ENCODE assay signal across 1 cellular context in the genomic region with DNA sequence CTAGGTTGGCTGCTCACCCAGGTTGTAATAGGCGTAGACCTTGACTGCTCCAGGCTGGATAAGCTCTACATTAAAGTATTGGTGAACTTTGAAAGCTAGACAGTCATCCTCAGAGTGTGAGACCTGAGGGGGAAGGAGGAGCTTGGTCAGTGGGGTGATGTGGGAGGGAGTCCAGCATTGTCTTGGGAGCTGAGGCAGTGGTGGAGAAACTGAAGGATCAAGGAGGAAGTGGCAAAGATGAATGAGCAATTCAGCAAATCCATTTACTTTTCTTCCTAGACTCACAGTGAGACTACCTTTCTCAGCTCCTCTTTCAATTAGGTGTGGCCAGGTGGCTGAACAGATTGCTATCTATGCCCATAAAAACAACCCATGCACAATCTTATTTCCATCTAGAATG.
TF ChIP-seq lines count a peak whose summit lies in the region.

No MANE protein-coding gene starts in this region.

TF ChIP-seq in GM12891, 5 proteins besides CTCF, POLR2A, EP300 and RAD21:
- TF ChIP-seq SPI1 (IDR thresholded peaks at IDR 0.05; ENCODE audit: low read depth, low read length) (no peak), POLR2AphosphoS5 (IDR thresholded peaks at IDR 0.05; ENCODE audit: low read depth, low read length) (no peak), TAF1 (IDR thresholded peaks at IDR 0.05; ENCODE audit: low read depth, low read length) (no peak), POU2F2 (IDR thresholded peaks at IDR 0.05; ENCODE audit: low read depth, low read length) (no peak), PAX5 (IDR thresholded peaks at IDR 0.05; ENCODE audit: insufficient read depth, low read length, severe bottlenecking) (no peak)
TF ChIP-seq in GM12891: peak in this region for 0.
